ENCODE assay signal across 8 cellular contexts in the genomic region with DNA sequence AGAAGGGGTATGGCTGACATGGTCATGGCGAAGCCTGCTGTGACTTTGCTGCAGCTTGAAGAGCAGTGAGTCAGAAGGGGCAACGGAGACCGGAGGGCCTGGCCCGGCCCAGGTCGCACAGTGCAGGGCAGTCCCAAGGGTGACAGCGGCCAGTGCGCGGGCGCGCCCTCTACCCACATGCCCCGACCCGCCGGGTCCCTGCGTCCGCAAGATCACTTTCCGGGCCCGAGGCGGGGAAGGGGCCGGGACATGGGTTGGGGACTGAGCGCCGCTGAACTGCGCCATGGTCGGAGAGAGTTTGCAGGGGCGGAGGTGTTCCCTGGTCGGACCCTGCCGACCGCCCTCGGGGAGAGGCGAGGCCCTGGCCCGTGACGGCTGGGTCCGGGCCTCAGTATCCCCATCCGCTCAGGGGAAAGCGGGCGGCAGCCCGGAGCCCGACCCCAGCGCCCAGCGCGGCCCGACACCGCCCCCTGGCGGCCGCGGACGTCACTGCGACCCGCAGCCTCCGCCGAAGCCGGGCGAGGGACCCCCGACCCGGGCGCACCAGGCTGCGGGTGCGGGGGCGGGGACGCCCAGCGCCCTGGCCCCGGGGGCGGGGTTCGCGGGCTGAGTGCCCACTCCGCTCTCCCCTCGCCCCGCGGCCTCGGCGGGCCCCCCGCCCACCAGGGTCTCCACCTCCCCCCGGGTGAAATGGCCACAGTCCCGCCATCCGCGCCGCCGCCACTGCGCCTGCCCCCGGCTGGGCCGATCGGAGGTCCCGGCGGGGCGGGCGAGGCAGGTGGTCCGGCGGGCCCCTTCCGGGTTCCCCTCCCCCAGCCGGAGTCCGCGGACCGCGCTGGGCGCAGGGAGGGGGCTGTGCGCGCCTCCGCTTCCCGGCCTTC. TPM values are rescaled to one million over a fixed set of nuclear protein-coding genes. Genes with fewer than 3 reads are reported as not detected.
DNase-seq lines count a peak whose midpoint lies in the region; ATAC-seq and TF ChIP-seq lines count a peak whose summit lies in the region.

No MANE protein-coding gene starts in this region.

- ATAC-seq in GM19035 (IDR thresholded peaks at IDR 0.05; ENCODE audit: unreplicated experiment) (peak; percentile 64), left lobe of liver (peak; percentile 94), HG03342 (IDR thresholded peaks at IDR 0.05; ENCODE audit: unreplicated experiment) (no peak)

- TF ChIP-seq CTCF in AG09319 (IDR thresholded peaks at IDR 0.05; ENCODE audit: low read depth, low read length): peak; percentile 34
- TF ChIP-seq CTCF in WI38 (IDR thresholded peaks at IDR 0.05; ENCODE audit: low read depth, low read length): peak; percentile 49

- DNase-seq in AG09319 (ENCODE audit: extremely low read depth, low read depth): no peak
- peak; percentile 49 for DNase-seq in KG1 (lab: John Stamatoyannopoulos, UW)
- peak; percentile 46 for DNase-seq in central memory CD4-positive, alpha-beta T cell
- peak; percentile 68 for DNase-seq in left lobe of liver (ENCODE audit: low spot score)
- DNase-seq in stimulated activated CD4-positive, alpha-beta T cell treated with anti-CD3 and anti-CD28 coated beads, Interleukin-4, amount 100 ng/mL, for 1 hour: peak; percentile 69

- H3K4me3 ChIP-seq in WI38 (ENCODE audit: low read depth, low read length): peak overlapping the region; percentile 62

RNA-seq across cellular contexts. Expression of a gene that starts 7.2 kb away (rescaled TPM):
- total RNA-seq in left lobe of liver: 14.5 TPM
